15 cellular contexts compared by ENCODE assay signal in genomic region chr17:80850817-80851216, GRCh38.
DNase-seq lines count a peak whose midpoint lies in the region; ATAC-seq and TF ChIP-seq lines count a peak whose summit lies in the region.
"Had no signal": no experiment of that assay in that cellular context is flagged by ENCODE, and none has a peak within 500 bp of the region (broad histone marks: within the 10 kb centered on the region; RNA-seq: fewer than 3 reads in every experiment).

No MANE protein-coding gene starts in this region.

- H3K27me3 ChIP-seq in psoas muscle (ENCODE audit: insufficient read depth in 3 of 3, low read length in 2 of 3) (no peaks in the 10 kb centered on the region), trophoblast cell (ENCODE audit: insufficient read depth, low read length) (no peaks in the 10 kb centered on the region)
- H3K27me3 ChIP-seq: gastroesophageal sphincter had no signal

- H3K4me1 Mint-ChIP-seq in activated CD4-positive, alpha-beta T cell treated with anti-CD3 and anti-CD28 coated beads, Interleukin-2, amount 10 ng/mL, durations not matched to agents 7 days and 5 days, result peaks cover 92% of the 10 kb centered on the region
- H3K4me1 Mint-ChIP-seq in activated naive CD8-positive, alpha-beta T cell treated with anti-CD3 and anti-CD28 coated beads, Interleukin-2, amount 10 ng/mL, durations not matched to agents 7 days and 5 days, result peaks cover 55% of the 10 kb centered on the region

- no peak for ATAC-seq in activated naive CD8-positive, alpha-beta T cell treated with anti-CD3 and anti-CD28 coated beads, Interleukin-2, amount 10 ng/mL, durations not matched to agents 7 days and 5 days (ENCODE audit: low read depth)
- ATAC-seq in psoas muscle (peak in 2 of 4 donors; percentile 28 to 33), left colon (no peak)
- ATAC-seq: activated T-cell treated with anti-CD3 and anti-CD28 coated beads, Interleukin-2, amount 50 U/mL, for 4 hours; gastroesophageal sphincter had no signal

- H3K4me3 Mint-ChIP-seq in activated CD4-positive, alpha-beta T cell treated with anti-CD3 and anti-CD28 coated beads, Interleukin-2, amount 10 ng/mL, durations not matched to agents 7 days and 5 days, result no peak overlapping the region
- H3K4me3 Mint-ChIP-seq in activated naive CD8-positive, alpha-beta T cell treated with anti-CD3 and anti-CD28 coated beads, Interleukin-2, amount 10 ng/mL, durations not matched to agents 7 days and 5 days, result no peak overlapping the region
- H3K4me3 Mint-ChIP-seq: activated T-cell treated with anti-CD3 and anti-CD28 coated beads, Interleukin-2, amount 50 U/mL, for 4 hours had no signal

- no peak for TF ChIP-seq CTCF in psoas muscle (IDR thresholded peaks at IDR 0.05)

- no peak overlapping the region for H4K8ac ChIP-seq in trophoblast cell (ENCODE audit: low read depth, low read length)

- H3K27ac ChIP-seq in psoas muscle (peak overlapping the region; percentile 30), trophoblast cell (ENCODE audit: low read depth, low read length) (no peak overlapping the region)
- H3K27ac ChIP-seq: gastroesophageal sphincter, parathyroid adenoma, thoracic aorta had no signal

- H3K4ac ChIP-seq in trophoblast cell (ENCODE audit: low read depth, low read length), result no peak overlapping the region

- no peak overlapping the region for H3K9ac ChIP-seq in trophoblast cell (ENCODE audit: low read length)
- H3K9ac ChIP-seq: parathyroid adenoma had no signal

- no peak overlapping the region for H2BK5ac ChIP-seq in trophoblast cell (ENCODE audit: low read depth, low read length, poor library complexity)

- POLR2A ChIA-PET in activated CD4-positive, alpha-beta T cell treated with anti-CD3 and anti-CD28 coated beads, Interleukin-2, amount 10 ng/mL, durations not matched to agents 7 days and 5 days (lab: Charles Lee), result no interaction called here
- POLR2A ChIA-PET in activated naive CD8-positive, alpha-beta T cell treated with anti-CD3 and anti-CD28 coated beads, Interleukin-2, amount 10 ng/mL, durations not matched to agents 7 days and 5 days (lab: Charles Lee), result no interaction called here

- no peak overlapping the region for H3K18ac ChIP-seq in trophoblast cell (ENCODE audit: low read length)

- DNase-seq in activated CD4-positive, alpha-beta T cell treated with anti-CD3 and anti-CD28 coated beads, Interleukin-2, amount 10 ng/mL, durations not matched to agents 7 days and 5 days, result no peak
- DNase-seq in activated CD4-positive, alpha-beta T cell treated with anti-CD3 and anti-CD28 coated beads, Interleukin-2, amount 50 U/mL, for 48 hours, result no peak
- DNase-seq in NCI-H2107 treated with DMSO at 0.1 percent for 48 hours (lab: John Stamatoyannopoulos, UW; ENCODE audit: unreplicated experiment) (peak; percentile 82), psoas muscle (peak in 1 of 2 donors; percentile 42), T-helper 9 cell (no peak), trophoblast cell (no peak), left colon (no peak)
- no peak for DNase-seq in activated naive CD8-positive, alpha-beta T cell treated with anti-CD3 and anti-CD28 coated beads, Interleukin-2, amount 10 ng/mL, durations not matched to agents 7 days and 5 days
- DNase-seq: activated CD4-positive, CD25-positive, alpha-beta regulatory T cell; activated T-cell treated with anti-CD3 and anti-CD28 coated beads, Interleukin-2, amount 50 U/mL, for 4 hours; effector CD8-positive, alpha-beta T cell; GOT3 had no signal

- H3K79me1 ChIP-seq in trophoblast cell (ENCODE audit: low read length), result peaks cover 5% of the 10 kb centered on the region

- no peak overlapping the region for H4K12ac ChIP-seq in trophoblast cell (ENCODE audit: low read depth, low read length)

- no peaks in the 10 kb centered on the region for H3K27me3 Mint-ChIP-seq in activated CD4-positive, alpha-beta T cell treated with anti-CD3 and anti-CD28 coated beads, Interleukin-2, amount 10 ng/mL, durations not matched to agents 7 days and 5 days
- H3K27me3 Mint-ChIP-seq in activated naive CD8-positive, alpha-beta T cell treated with anti-CD3 and anti-CD28 coated beads, Interleukin-2, amount 10 ng/mL, durations not matched to agents 7 days and 5 days, result no peaks in the 10 kb centered on the region

- H3K4me2 ChIP-seq in trophoblast cell (ENCODE audit: low read length), result no peak overlapping the region

- no peaks in the 10 kb centered on the region for H3K79me2 ChIP-seq in trophoblast cell (ENCODE audit: control insufficient read depth, insufficient read depth, low read length, poor library complexity)
- H3K79me2 ChIP-seq: parathyroid adenoma had no signal

- intact Hi-C loops in psoas muscle (cut with DNase I) (no loop called here), left colon (cut with DNase I, micrococcal nuclease) (no loop called here)

- H3K4me1 ChIP-seq in psoas muscle (peaks cover 26% of the 10 kb centered on the region), trophoblast cell (ENCODE audit: control insufficient read depth in 1 of 2, insufficient read depth in 2 of 2, low read length in 2 of 2) (peaks cover 10 to 11% of the 10 kb centered on the region in 2 experiments)
- H3K4me1 ChIP-seq: gastroesophageal sphincter, parathyroid adenoma had no signal

- H3K14ac ChIP-seq in trophoblast cell (ENCODE audit: low read length), result no peak overlapping the region

- no peaks in the 10 kb centered on the region for H3K9me3 Mint-ChIP-seq in activated CD4-positive, alpha-beta T cell treated with anti-CD3 and anti-CD28 coated beads, Interleukin-2, amount 10 ng/mL, durations not matched to agents 7 days and 5 days
- H3K9me3 Mint-ChIP-seq in activated naive CD8-positive, alpha-beta T cell treated with anti-CD3 and anti-CD28 coated beads, Interleukin-2, amount 10 ng/mL, durations not matched to agents 7 days and 5 days, result no peaks in the 10 kb centered on the region
- H3K9me3 Mint-ChIP-seq: activated T-cell treated with anti-CD3 and anti-CD28 coated beads, Interleukin-2, amount 50 U/mL, for 4 hours had no signal

- H2AK5ac ChIP-seq in trophoblast cell (ENCODE audit: low read length), result no peak overlapping the region

- H2BK120ac ChIP-seq in trophoblast cell (ENCODE audit: insufficient read depth, low read length, poor library complexity), result no peak overlapping the region

- H3K36me3 ChIP-seq in psoas muscle (ENCODE audit: insufficient read depth in 1 of 2, low read depth in 1 of 2) (peaks cover 0 to 15% of the 10 kb centered on the region in 2 donors), trophoblast cell (ENCODE audit: control insufficient read depth in 1 of 2, insufficient read depth in 2 of 2, low read length in 2 of 2) (peaks cover 7 to 16% of the 10 kb centered on the region in 2 experiments)
- H3K36me3 ChIP-seq: thoracic aorta had no signal

- H3K23ac ChIP-seq in trophoblast cell (ENCODE audit: low read length), result no peak overlapping the region

- 60 to 74% (median 63%) methylated on average over 6 of the region's 6 CpGs for WGBS in psoas muscle, 3 donors
- WGBS in trophoblast cell (ENCODE audit: extremely low coverage, insufficient coverage, insufficient read length), result no CpG with 5 or more reads among the region's 6 CpGs

- H3K9me3 ChIP-seq in psoas muscle (no peaks in the 10 kb centered on the region), trophoblast cell (ENCODE audit: insufficient read depth, low read depth, low read length) (peaks cover 3% of the 10 kb centered on the region)
- H3K9me3 ChIP-seq: gastroesophageal sphincter, thoracic aorta had no signal

- H3K36me3 Mint-ChIP-seq in activated CD4-positive, alpha-beta T cell treated with anti-CD3 and anti-CD28 coated beads, Interleukin-2, amount 10 ng/mL, durations not matched to agents 7 days and 5 days (ENCODE audit: low read depth), result peaks cover 77% of the 10 kb centered on the region
- H3K36me3 Mint-ChIP-seq in activated naive CD8-positive, alpha-beta T cell treated with anti-CD3 and anti-CD28 coated beads, Interleukin-2, amount 10 ng/mL, durations not matched to agents 7 days and 5 days, result peaks cover 37% of the 10 kb centered on the region

- H2AFZ ChIP-seq in trophoblast cell (ENCODE audit: insufficient read depth, low read length, poor library complexity), result no peak overlapping the region
- H2AFZ ChIP-seq: parathyroid adenoma had no signal

- CTCF ChIA-PET in activated CD4-positive, alpha-beta T cell treated with anti-CD3 and anti-CD28 coated beads, Interleukin-2, amount 10 ng/mL, durations not matched to agents 7 days and 5 days (lab: Charles Lee), result interaction anchor here (0.7 to 1.6 kb wide), 4 partner anchors 9 to 38 kb away, joined by 3 to 4 read pairs (median 3); no protein-coding TSS in a partner anchor

- peak overlapping the region; percentile 73 for H3K27ac Mint-ChIP-seq in activated CD4-positive, alpha-beta T cell treated with anti-CD3 and anti-CD28 coated beads, Interleukin-2, amount 10 ng/mL, durations not matched to agents 7 days and 5 days
- H3K27ac Mint-ChIP-seq in activated naive CD8-positive, alpha-beta T cell treated with anti-CD3 and anti-CD28 coated beads, Interleukin-2, amount 10 ng/mL, durations not matched to agents 7 days and 5 days, result peak overlapping the region; percentile 65

- H3K4me3 ChIP-seq in psoas muscle, result no peak overlapping the region
- no peak overlapping the region for H3K4me3 ChIP-seq in trophoblast cell (ENCODE audit: low read depth, low read length)
- H3K4me3 ChIP-seq: gastroesophageal sphincter, thoracic aorta had no signal

- H4K91ac ChIP-seq in trophoblast cell (ENCODE audit: low read depth, low read length), result no peak overlapping the region

- H2BK12ac ChIP-seq in trophoblast cell (ENCODE audit: low read length), result no peak overlapping the region
